Comparison of ENCODE assay signal across 35 cellular contexts in the genomic region with DNA sequence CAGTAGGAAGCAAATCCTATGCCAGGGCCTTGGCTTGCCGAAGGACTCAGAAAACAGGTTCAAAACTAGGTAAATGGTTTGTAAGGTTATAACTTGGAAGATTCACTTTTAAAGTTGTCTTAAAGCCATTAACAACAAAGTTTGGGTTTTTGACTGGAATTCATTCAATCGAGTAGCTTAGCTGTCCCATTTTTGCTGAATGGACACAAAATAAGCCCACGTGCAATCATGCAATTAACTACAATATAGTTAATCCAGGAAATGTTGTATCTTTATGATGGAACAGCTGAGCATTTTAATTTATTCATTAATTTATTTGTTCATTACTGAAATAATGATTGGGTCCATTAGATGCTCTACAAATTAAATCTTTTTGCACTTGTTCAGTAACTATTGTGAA. TPM values are rescaled to one million over a fixed set of nuclear protein-coding genes. Genes with fewer than 3 reads are reported as not detected.
"Had no signal": no experiment of that assay in that cellular context is flagged by ENCODE, and none has a peak within 500 bp of the region (broad histone marks: within the 10 kb centered on the region; RNA-seq: fewer than 3 reads in every experiment).

No MANE protein-coding gene starts in this region.

- FAIRE-seq: astrocyte, bronchial epithelial cell, colon had no signal

- H3K27ac ChIP-seq: adrenal gland, ascending aorta, body of pancreas, brain microvascular endothelial cell, breast epithelium, cardiac muscle cell had no signal

- H3K36me3 ChIP-seq: adrenal gland, ascending aorta, brain microvascular endothelial cell, breast epithelium, cardiac muscle cell had no signal

- DNase-seq: activated effector memory CD4-positive, alpha-beta T cell treated with anti-CD3 and anti-CD28 coated beads, Interleukin-2, amount 50 U/mL, for 16 hours; activated effector memory CD4-positive, alpha-beta T cell treated with Interleukin-2 at 50 U/mL for 16 hours; activated gamma-delta T cell; activated gamma-delta T cell treated with Interleukin-2 at 50 U/mL for 16 hours; activated naive CD4-positive, alpha-beta T cell; activated naive CD4-positive, alpha-beta T cell treated with anti-CD3 and anti-CD28 coated beads for 36 hours; activated naive CD4-positive, alpha-beta T cell treated with anti-CD3 and anti-CD28 coated beads, Interleukin-2, amount 10 ng/mL, durations not matched to agents 7 days and 5 days; activated naive CD4-positive, alpha-beta T cell treated with anti-CD3 and anti-CD28 coated beads, Interleukin-2, amount 50 U/mL, for 16 hours; activated naive CD4-positive, alpha-beta T cell treated with Interleukin-2 at 50 U/mL for 16 hours; activated naive CD8-positive, alpha-beta T cell treated with anti-CD3 and anti-CD28 coated beads for 36 hours; activated naive CD8-positive, alpha-beta T cell treated with anti-CD3 and anti-CD28 coated beads, Interleukin-2, amount 10 ng/mL, durations not matched to agents 7 days and 5 days; activated naive CD8-positive, alpha-beta T cell treated with anti-CD3 and anti-CD28 coated beads, Interleukin-2, amount 50 U/mL, for 24 hours; activated T-cell treated with anti-CD3 and anti-CD28 coated beads, Interleukin-2, amount 50 U/mL, for 4 hours; activated T-cell treated with anti-CD3 and anti-CD28 coated beads, Interleukin-2, amount 50 U/mL, for 48 hours; activated T-cell treated with anti-CD3 and anti-CD28 coated beads, Interleukin-2, amount 50 U/mL, for 72 hours; adrenal gland; amniotic stem cell; amygdala; anterior cingulate cortex; aorta; body of pancreas; brain microvascular endothelial cell; caudate nucleus; central memory CD4-positive, alpha-beta T cell; cerebellar nuclear complex had no signal

- H3K9me3 ChIP-seq: adrenal gland, ascending aorta, body of pancreas, breast epithelium had no signal

- ATAC-seq: activated naive CD4-positive, alpha-beta T cell treated with anti-CD3 and anti-CD28 coated beads, Interleukin-2, amount 50 U/mL, for 72 hours; activated naive CD8-positive, alpha-beta T cell treated with anti-CD3 and anti-CD28 coated beads, Interleukin-2, amount 50 U/mL, for 24 hours; activated T-cell treated with anti-CD3 and anti-CD28 coated beads, Interleukin-2, amount 50 U/mL, for 4 hours; activated T-cell treated with anti-CD3 and anti-CD28 coated beads, Interleukin-2, amount 50 U/mL, for 72 hours; activated T-helper 17 cell treated with anti-CD3 and anti-CD28 coated beads, Interleukin-2, amount 50 U/mL, for 72 hours; body of pancreas had no signal

- H3K27me3 ChIP-seq: adrenal gland, ascending aorta, body of pancreas, brain microvascular endothelial cell, breast epithelium, cardiac muscle cell had no signal

- H3K4me3 ChIP-seq: adrenal gland, ascending aorta, body of pancreas, breast epithelium, cardiac muscle cell had no signal

- H3K4me1 ChIP-seq: adrenal gland, ascending aorta, body of pancreas, breast epithelium had no signal

RNA-seq across cellular contexts. Expression of a gene that starts 18.3 kb away (rescaled TPM):
- total RNA-seq: activated naive CD4-positive, alpha-beta T cell treated with anti-CD3 and anti-CD28 coated beads for 36 hours; activated naive CD4-positive, alpha-beta T cell treated with anti-CD3 and anti-CD28 coated beads, Interleukin-2, amount 50 U/mL, for 72 hours; activated naive CD8-positive, alpha-beta T cell treated with anti-CD3 and anti-CD28 coated beads for 36 hours; activated naive CD8-positive, alpha-beta T cell treated with anti-CD3 and anti-CD28 coated beads, Interleukin-2, amount 10 ng/mL, durations not matched to agents 7 days and 5 days; activated T-cell treated with anti-CD3 and anti-CD28 coated beads, Interleukin-2, amount 50 U/mL, for 72 hours; activated T-helper 1 cell treated with anti-CD3 and anti-CD28 coated beads, Interleukin-12 subunit alpha, Interleukin-12 subunit beta, Interleukin-2, Interleukin-4 antibody, amounts not matched to agents 30 ng/mL and 10 ng/mL and 1 ng/mL, durations not matched to agents 14 hours and 24 hours and 36 hours; activated T-helper 17 cell treated with anti-CD3 and anti-CD28 coated beads, Interleukin-2, amount 50 U/mL, for 72 hours; activated T-helper 2 cell treated with anti-CD3 and anti-CD28 coated beads, Interferon-gamma antibody, Interleukin-2, Interleukin-4, amounts not matched to agents 10 μg/mL and 5 μg/mL and 100 μg/mL, durations not matched to agents 14 hours and 24 hours and 36 hours had no signal
